1 cellular context compared by ENCODE assay signal in genomic region chr11:64304316-64305072, GRCh38.
TF ChIP-seq lines count a peak whose summit lies in the region.

No MANE protein-coding gene starts in this region.

TF ChIP-seq in K562, 482 proteins besides CTCF, POLR2A, EP300 and RAD21 (continued from another document and continues in another):
- peak in 1 of 2 experiments; percentile 81 for TF ChIP-seq AFF1 (IDR thresholded peaks at IDR 0.05; ENCODE audit: low read depth in 1 of 2, partially characterized antibody in 2 of 2)
- TF ChIP-seq E2F1 (CRISPR knock-in tag; IDR thresholded peaks at IDR 0.05) = no peak
- TF ChIP-seq MNT (conservative IDR thresholded peaks at IDR 0.05) = peak; percentile 86 to 87
- peak; percentile 65 for TF ChIP-seq DACH1 (IDR thresholded peaks at IDR 0.05; ENCODE audit: partially characterized antibody)
- TF ChIP-seq, protein P1, sequence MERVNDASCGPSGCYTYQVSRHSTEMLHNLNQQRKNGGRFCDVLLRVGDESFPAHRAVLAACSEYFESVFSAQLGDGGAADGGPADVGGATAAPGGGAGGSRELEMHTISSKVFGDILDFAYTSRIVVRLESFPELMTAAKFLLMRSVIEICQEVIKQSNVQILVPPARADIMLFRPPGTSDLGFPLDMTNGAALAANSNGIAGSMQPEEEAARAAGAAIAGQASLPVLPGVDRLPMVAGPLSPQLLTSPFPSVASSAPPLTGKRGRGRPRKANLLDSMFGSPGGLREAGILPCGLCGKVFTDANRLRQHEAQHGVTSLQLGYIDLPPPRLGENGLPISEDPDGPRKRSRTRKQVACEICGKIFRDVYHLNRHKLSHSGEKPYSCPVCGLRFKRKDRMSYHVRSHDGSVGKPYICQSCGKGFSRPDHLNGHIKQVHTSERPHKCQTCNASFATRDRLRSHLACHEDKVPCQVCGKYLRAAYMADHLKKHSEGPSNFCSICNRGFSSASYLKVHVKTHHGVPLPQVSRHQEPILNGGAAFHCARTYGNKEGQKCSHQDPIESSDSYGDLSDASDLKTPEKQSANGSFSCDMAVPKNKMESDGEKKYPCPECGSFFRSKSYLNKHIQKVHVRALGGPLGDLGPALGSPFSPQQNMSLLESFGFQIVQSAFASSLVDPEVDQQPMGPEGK (CRISPR knock-in tag; IDR thresholded peaks at IDR 0.05; ENCODE audit: borderline replicate concordance) = no peak
- no peak for TF ChIP-seq ZNF197 (CRISPR knock-in tag; IDR thresholded peaks at IDR 0.05; ENCODE audit: low read depth)
- no peak for TF ChIP-seq ZNF518B (CRISPR knock-in tag; IDR thresholded peaks at IDR 0.05)
- TF ChIP-seq, protein P2, sequence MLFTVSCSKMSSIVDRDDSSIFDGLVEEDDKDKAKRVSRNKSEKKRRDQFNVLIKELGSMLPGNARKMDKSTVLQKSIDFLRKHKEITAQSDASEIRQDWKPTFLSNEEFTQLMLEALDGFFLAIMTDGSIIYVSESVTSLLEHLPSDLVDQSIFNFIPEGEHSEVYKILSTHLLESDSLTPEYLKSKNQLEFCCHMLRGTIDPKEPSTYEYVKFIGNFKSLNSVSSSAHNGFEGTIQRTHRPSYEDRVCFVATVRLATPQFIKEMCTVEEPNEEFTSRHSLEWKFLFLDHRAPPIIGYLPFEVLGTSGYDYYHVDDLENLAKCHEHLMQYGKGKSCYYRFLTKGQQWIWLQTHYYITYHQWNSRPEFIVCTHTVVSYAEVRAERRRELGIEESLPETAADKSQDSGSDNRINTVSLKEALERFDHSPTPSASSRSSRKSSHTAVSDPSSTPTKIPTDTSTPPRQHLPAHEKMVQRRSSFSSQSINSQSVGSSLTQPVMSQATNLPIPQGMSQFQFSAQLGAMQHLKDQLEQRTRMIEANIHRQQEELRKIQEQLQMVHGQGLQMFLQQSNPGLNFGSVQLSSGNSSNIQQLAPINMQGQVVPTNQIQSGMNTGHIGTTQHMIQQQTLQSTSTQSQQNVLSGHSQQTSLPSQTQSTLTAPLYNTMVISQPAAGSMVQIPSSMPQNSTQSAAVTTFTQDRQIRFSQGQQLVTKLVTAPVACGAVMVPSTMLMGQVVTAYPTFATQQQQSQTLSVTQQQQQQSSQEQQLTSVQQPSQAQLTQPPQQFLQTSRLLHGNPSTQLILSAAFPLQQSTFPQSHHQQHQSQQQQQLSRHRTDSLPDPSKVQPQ (CRISPR knock-in tag; IDR thresholded peaks at IDR 0.05; ENCODE audit: borderline replicate concordance) = no peak
- TF ChIP-seq RNF2 (IDR thresholded peaks at IDR 0.05) = peak; percentile 39; the same call in 1 of the 2 replicates
- no peak; the same call in 1 of the 2 replicates for TF ChIP-seq GABPA (tag; conservative IDR thresholded peaks at IDR 0.05; ENCODE audit: low read depth)
- no peak for TF ChIP-seq PTBP1 (IDR thresholded peaks at IDR 0.05; ENCODE audit: low read depth, low read length)
- TF ChIP-seq PHF8 (IDR thresholded peaks at IDR 0.05; ENCODE audit: borderline replicate concordance, low read length) = peak; percentile 61
- TF ChIP-seq KAT7 (CRISPR knock-in tag; IDR thresholded peaks at IDR 0.05; ENCODE audit: borderline replicate concordance) = 0 out of 2 replicates have a peak, but pooled peaks have one; percentile 55
- no peak for TF ChIP-seq NCOA6 (IDR thresholded peaks at IDR 0.05)
- TF ChIP-seq SMARCC2 (IDR thresholded peaks at IDR 0.05; ENCODE audit: low read depth) = no peak
- TF ChIP-seq ARHGAP35 (IDR thresholded peaks at IDR 0.05; ENCODE audit: partially characterized antibody) = no peak
- TF ChIP-seq SIN3A (IDR thresholded peaks at IDR 0.05; ENCODE audit: borderline replicate concordance in 2 of 2, control insufficient read depth in 1 of 2, low read depth in 2 of 2, low read length in 2 of 2) = 0 out of 4 replicates have a peak, but pooled peaks of 1 of the 2 experiments have one; percentile 37
- no peak for TF ChIP-seq CREB5 (CRISPR knock-in tag; IDR thresholded peaks at IDR 0.05)
- TF ChIP-seq PRPF4 (IDR thresholded peaks at IDR 0.05; ENCODE audit: insufficient read depth, low read depth, low read length, poor library complexity, severe bottlenecking) = no peak
- peak; percentile 60 for TF ChIP-seq POLR2AphosphoS5 (IDR thresholded peaks at IDR 0.05; ENCODE audit: control insufficient read depth, insufficient read depth, low read depth, low read length)
- TF ChIP-seq GTF2B (IDR thresholded peaks at IDR 0.05; ENCODE audit: extremely low read depth, insufficient read length) = no peak
- TF ChIP-seq HNRNPH1 (optimal IDR thresholded peaks at IDR 0.05; ENCODE audit: low read depth, low read length) = no peak
- no peak for TF ChIP-seq NONO (IDR thresholded peaks at IDR 0.05; ENCODE audit: low read depth in 2 of 2, low read length in 1 of 2)
- TF ChIP-seq SMAD1 (IDR thresholded peaks at IDR 0.05; ENCODE audit: low read depth, low read length, partially characterized antibody) = peak; percentile 6
- TF ChIP-seq KLF1 (tag; IDR thresholded peaks at IDR 0.05) = peak; percentile 67; the same call in 1 of the 2 replicates
- TF ChIP-seq NR2C1 (IDR thresholded peaks at IDR 0.05) = peak; percentile 80
- TF ChIP-seq NR2C1 (tag; IDR thresholded peaks at IDR 0.05) = peak; percentile 85
- peak; percentile 50 for TF ChIP-seq HNRNPLL (IDR thresholded peaks at IDR 0.05; ENCODE audit: low read depth, low read length, poor library complexity, severe bottlenecking)
- peak; percentile 83 for TF ChIP-seq CBFB (CRISPR knock-in tag; IDR thresholded peaks at IDR 0.05)
- TF ChIP-seq SMARCE1 (IDR thresholded peaks at IDR 0.05) = peak; percentile 48; the same call in 1 of the 2 replicates
- TF ChIP-seq TOE1 (IDR thresholded peaks at IDR 0.05; ENCODE audit: borderline replicate concordance) = peak; percentile 60; the same call in 1 of the 2 replicates
- no peak for TF ChIP-seq TOE1 (CRISPR knock-in tag; IDR thresholded peaks at IDR 0.05; ENCODE audit: borderline replicate concordance, low read depth)
- no peak for TF ChIP-seq XRCC4 (IDR thresholded peaks at IDR 0.05; ENCODE audit: extremely low read depth, insufficient read depth, insufficient read length)
- TF ChIP-seq POLR2B (IDR thresholded peaks at IDR 0.05; ENCODE audit: low read depth, partially characterized antibody) = peak; percentile 55
- TF ChIP-seq ZBTB33 (CRISPR knock-in tag; IDR thresholded peaks at IDR 0.05) = peak; percentile 34; the same call in 1 of the 2 replicates
- peak; percentile 59 for TF ChIP-seq BRD9 (IDR thresholded peaks at IDR 0.05; ENCODE audit: low read depth, partially characterized antibody)
- TF ChIP-seq ZNF785 (CRISPR knock-in tag; IDR thresholded peaks at IDR 0.05) = no peak
- no peak for TF ChIP-seq DDX20 (tag; IDR thresholded peaks at IDR 0.05; ENCODE audit: low read depth)
- TF ChIP-seq PHF20 (IDR thresholded peaks at IDR 0.05; ENCODE audit: partially characterized antibody) = no peak
- no peak for TF ChIP-seq CCAR2 (IDR thresholded peaks at IDR 0.05; ENCODE audit: low read depth, low read length)
